8 cellular contexts compared by ENCODE assay signal in genomic region chr1:225554216-225554812, GRCh38.
DNase-seq lines count a peak whose midpoint lies in the region; ATAC-seq, FAIRE-seq and TF ChIP-seq lines count a peak whose summit lies in the region.

No MANE protein-coding gene starts in this region.

- no peak overlapping the region for H3K4me3 Mint-ChIP-seq in neural crest cell

- ATAC-seq in GM18873 (IDR thresholded peaks at IDR 0.05; ENCODE audit: low FRiP score, unreplicated experiment), result no peak

- H3K9me3 Mint-ChIP-seq in neural crest cell, result peaks cover 15% of the 10 kb centered on the region

- peaks cover 40% of the 10 kb centered on the region for H3K36me3 Mint-ChIP-seq in neural crest cell (ENCODE audit: low read depth)

- DNase-seq in NCI-H2196 (lab: John Stamatoyannopoulos, UW; ENCODE audit: unreplicated experiment), result peak; percentile 23
- no peak for DNase-seq in NCI-H2196 treated with DMSO at 0.1 percent for 48 hours (lab: John Stamatoyannopoulos, UW; ENCODE audit: unreplicated experiment)
- DNase-seq in NCI-H460 (ENCODE audit: extremely low read depth, low read depth), result peak; percentile 23
- no peak for DNase-seq in neural crest cell (ENCODE audit: low read depth, low spot score)
- DNase-seq in stimulated activated CD4-positive, alpha-beta T cell treated with anti-CD3 and anti-CD28 coated beads, Interleukin-12 subunit alpha, Interleukin-12 subunit beta, amount 100 ng/mL, for 4 hours, result no peak
- DNase-seq in HK-2 (ENCODE audit: unreplicated experiment), result no peak

- peak; percentile 94 for FAIRE-seq in endometrium (lab: Jason Lieb, UNC)

- H3K4me1 Mint-ChIP-seq in neural crest cell, result no peaks in the 10 kb centered on the region

- TF ChIP-seq CTCF in neural crest cell (conservative IDR thresholded peaks at IDR 0.05), result peak; percentile 70

- H3K27ac Mint-ChIP-seq in neural crest cell (ENCODE audit: unreplicated experiment), result no peak overlapping the region

- H3K27me3 Mint-ChIP-seq in neural crest cell (ENCODE audit: low read depth), result no peaks in the 10 kb centered on the region

Comparison
In these comparisons a context has a peak if more than half of its experiments do, and no peak if none do; other contexts are left out.
1. DNase-seq: peak in NCI-H2196 (single experiment) and NCI-H460 (single experiment); none in NCI-H2196 treated with DMSO at 0.1 percent for 48 hours (single experiment), neural crest cell (single experiment), stimulated activated CD4-positive, alpha-beta T cell treated with anti-CD3 and anti-CD28 coated beads, Interleukin-12 subunit alpha, Interleukin-12 subunit beta, amount 100 ng/mL, for 4 hours (single experiment) and HK-2 (single experiment).